In genomic region chr14:76924363-76925151, GRCh38 we compare ENCODE assay signal across 7 cellular contexts.
DNase-seq lines count a peak whose midpoint lies in the region; TF ChIP-seq lines count a peak whose summit lies in the region.

No MANE protein-coding gene starts in this region.

- H3K4me3 Mint-ChIP-seq in progenitor cell of endocrine pancreas (ENCODE audit: low read depth) = peak overlapping the region; percentile 41

- DNase-seq in Jurkat, Clone E6-1 (ENCODE audit: low read depth, low spot score) = peak; percentile 90
- peak; percentile 59 for DNase-seq in NCI-H526 treated with DMSO at 0.1 percent for 48 hours (lab: John Stamatoyannopoulos, UW)
- peak; percentile 40 for DNase-seq in progenitor cell of endocrine pancreas (ENCODE audit: low spot score, unreplicated experiment)
- DNase-seq in HK-2 (ENCODE audit: unreplicated experiment) = no peak
- DNase-seq in SIG-M5 (lab: John Stamatoyannopoulos, UW) = no peak
- DNase-seq in inferior parietal cortex (ENCODE audit: extremely low spot score) = no peak

- H3K27ac ChIP-seq in cingulate gyrus (ENCODE audit: low read depth, low read length) = peak overlapping the region; percentile 75

- H3K36me3 Mint-ChIP-seq in progenitor cell of endocrine pancreas (ENCODE audit: insufficient read depth) = no peaks in the 10 kb centered on the region

- no peak overlapping the region for H3K4me3 ChIP-seq in Jurkat, Clone E6-1 (ENCODE audit: low read length)

- no peaks in the 10 kb centered on the region for H3K9me3 Mint-ChIP-seq in progenitor cell of endocrine pancreas (ENCODE audit: low read depth)

- H3K4me1 Mint-ChIP-seq in progenitor cell of endocrine pancreas (ENCODE audit: low read depth) = peaks cover 32% of the 10 kb centered on the region

- no peaks in the 10 kb centered on the region for H3K27me3 Mint-ChIP-seq in progenitor cell of endocrine pancreas

- peak overlapping the region; percentile 89 for H3K27ac Mint-ChIP-seq in progenitor cell of endocrine pancreas

- TF ChIP-seq CTCF in progenitor cell of endocrine pancreas (IDR thresholded peaks at IDR 0.05; ENCODE audit: unreplicated experiment) = no peak

Comparison
In these comparisons a context has a peak if more than half of its experiments do, and no peak if none do; other contexts are left out.
1. DNase-seq: peak in Jurkat, Clone E6-1 (single experiment), NCI-H526 treated with DMSO at 0.1 percent for 48 hours (single experiment) and progenitor cell of endocrine pancreas (single experiment); none in HK-2 (single experiment), SIG-M5 (single experiment) and inferior parietal cortex (single experiment).